ENCODE assay signal across 1 cellular context in genomic region chr2:158325031-158325781, GRCh38.
TF ChIP-seq lines count a peak whose summit lies in the region.

No MANE protein-coding gene starts in this region.

TF ChIP-seq in K562, 482 proteins besides CTCF, POLR2A, EP300 and RAD21 (continued from another document):
- TF ChIP-seq IRF1 (CRISPR knock-in tag; IDR thresholded peaks at IDR 0.05; ENCODE audit: borderline replicate concordance) (no peak), ZBTB43 (CRISPR knock-in tag; IDR thresholded peaks at IDR 0.05) (no peak), ATF3 (IDR thresholded peaks at IDR 0.05) (peak; percentile 29; the same call in 1 of the 2 replicates), ATF3 (CRISPR knock-in tag; conservative IDR thresholded peaks at IDR 0.05) (no peak), SPI1 (IDR thresholded peaks at IDR 0.05; ENCODE audit: borderline replicate concordance, low read depth, low read length) (peak; percentile 85; the same call in 1 of the 2 replicates), CHAMP1 (IDR thresholded peaks at IDR 0.05) (0 out of 2 replicates have a peak, but pooled peaks have one; percentile 22)
